Comparison of ENCODE assay signal across 21 cellular contexts in the genomic region with DNA sequence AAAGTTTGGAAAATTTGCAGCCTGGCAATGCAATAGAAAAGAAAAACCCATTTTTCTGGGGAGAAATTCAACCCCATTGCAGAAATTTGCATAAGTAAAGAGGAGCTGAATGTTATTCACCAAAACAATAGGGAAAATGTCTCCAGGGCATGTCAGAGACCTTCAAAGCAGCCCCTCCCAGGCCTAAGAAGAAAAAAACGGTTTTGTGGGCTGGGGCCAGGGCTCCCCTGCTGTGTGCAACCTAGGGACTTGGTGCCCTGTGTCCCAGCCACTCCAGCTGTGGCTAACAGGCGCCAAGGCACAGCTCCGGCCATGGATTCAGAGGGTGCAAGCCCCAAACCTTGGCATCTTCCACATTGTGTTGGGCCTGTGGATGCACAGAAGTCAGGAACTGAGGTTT.
"Had no signal": no experiment of that assay in that cellular context is flagged by ENCODE, and none has a peak within 500 bp of the region (broad histone marks: within the 10 kb centered on the region; RNA-seq: fewer than 3 reads in every experiment).

No MANE protein-coding gene starts in this region.

- DNase-seq: effector memory CD8-positive, alpha-beta T cell; glutamatergic neuron; kidney glomerular epithelial cell; mesendoderm; naive B cell; spleen; stimulated activated CD4-positive, alpha-beta T cell treated with anti-CD3 and anti-CD28 coated beads, Interleukin-15, amount 100 ng/mL, for 24 hours; stimulated activated CD4-positive, alpha-beta T cell treated with anti-CD3 and anti-CD28 coated beads, Interleukin-1b, Interleukin-23, amount 100 ng/mL, for 48 hours; stimulated activated CD4-positive, alpha-beta T cell treated with anti-CD3 and anti-CD28 coated beads, Interleukin-4, amount 100 ng/mL, for 24 hours; upper lobe of right lung had no signal

- H3K4me3 ChIP-seq: esophagus muscularis mucosa, gastroesophageal sphincter, spleen, tibial nerve, upper lobe of right lung had no signal

- ATAC-seq: effector memory CD8-positive, alpha-beta T cell; gastroesophageal sphincter; sciatic nerve; stimulated activated memory B cell treated with anti-CD40 and anti-IgM and Interleukin-4, amounts not matched to agents 10 μg/mL and 1 μg/mL and 100 μg/mL, for 72 hours; upper lobe of right lung had no signal

- H3K4me1 Mint-ChIP-seq: naive B cell; nephron; stimulated activated memory B cell treated with anti-CD40 and anti-IgM and Interleukin-4, amounts not matched to agents 10 μg/mL and 1 μg/mL and 100 μg/mL, for 72 hours had no signal

- H3K36me3 ChIP-seq: esophagus muscularis mucosa, gastroesophageal sphincter, spleen, tibial nerve, upper lobe of right lung had no signal

- H3K9me3 ChIP-seq: esophagus muscularis mucosa, gastroesophageal sphincter, tibial nerve, upper lobe of right lung had no signal

- FAIRE-seq: colon, islet of Langerhans had no signal

- H3K27me3 Mint-ChIP-seq: dendritic cell treated with granulocyte-macrophage colony-stimulating factor and Interleukin-4, amounts not matched to agents 40 ng/mL and 50 ng/mL, for 4 days; effector memory CD8-positive, alpha-beta T cell; naive B cell; stimulated activated memory B cell treated with anti-CD40 and anti-IgM and Interleukin-4, amounts not matched to agents 10 μg/mL and 1 μg/mL and 100 μg/mL, for 72 hours had no signal

- H3K4me1 ChIP-seq: esophagus muscularis mucosa, gastroesophageal sphincter, spleen, tibial nerve, upper lobe of right lung had no signal

- H3K27me3 ChIP-seq: esophagus muscularis mucosa, gastroesophageal sphincter, spleen, tibial nerve, upper lobe of right lung had no signal

- H3K27ac ChIP-seq: epithelial cell of prostate, esophagus muscularis mucosa, gastroesophageal sphincter, spleen, tibial nerve, upper lobe of right lung had no signal

- H3K4me3 Mint-ChIP-seq: dendritic cell treated with granulocyte-macrophage colony-stimulating factor and Interleukin-4, amounts not matched to agents 40 ng/mL and 50 ng/mL, for 4 days; effector memory CD8-positive, alpha-beta T cell; nephron; stimulated activated memory B cell treated with anti-CD40 and anti-IgM and Interleukin-4, amounts not matched to agents 10 μg/mL and 1 μg/mL and 100 μg/mL, for 72 hours; stimulated activated naive CD8-positive, alpha-beta T cell treated with anti-CD3 and anti-CD28 coated beads, Interleukin-15, Interleukin-2, amounts not matched to agents 100 ng/mL and 50 ng/mL, for 24 hours had no signal

- H3K27ac Mint-ChIP-seq: dendritic cell treated with granulocyte-macrophage colony-stimulating factor and Interleukin-4, amounts not matched to agents 40 ng/mL and 50 ng/mL, for 4 days; effector memory CD8-positive, alpha-beta T cell; naive B cell; nephron; stimulated activated memory B cell treated with anti-CD40 and anti-IgM and Interleukin-4, amounts not matched to agents 10 μg/mL and 1 μg/mL and 100 μg/mL, for 72 hours; stimulated activated naive CD8-positive, alpha-beta T cell treated with anti-CD3 and anti-CD28 coated beads, Interleukin-15, Interleukin-2, amounts not matched to agents 100 ng/mL and 50 ng/mL, for 24 hours had no signal
